8 cellular contexts compared by ENCODE assay signal in the genomic region with DNA sequence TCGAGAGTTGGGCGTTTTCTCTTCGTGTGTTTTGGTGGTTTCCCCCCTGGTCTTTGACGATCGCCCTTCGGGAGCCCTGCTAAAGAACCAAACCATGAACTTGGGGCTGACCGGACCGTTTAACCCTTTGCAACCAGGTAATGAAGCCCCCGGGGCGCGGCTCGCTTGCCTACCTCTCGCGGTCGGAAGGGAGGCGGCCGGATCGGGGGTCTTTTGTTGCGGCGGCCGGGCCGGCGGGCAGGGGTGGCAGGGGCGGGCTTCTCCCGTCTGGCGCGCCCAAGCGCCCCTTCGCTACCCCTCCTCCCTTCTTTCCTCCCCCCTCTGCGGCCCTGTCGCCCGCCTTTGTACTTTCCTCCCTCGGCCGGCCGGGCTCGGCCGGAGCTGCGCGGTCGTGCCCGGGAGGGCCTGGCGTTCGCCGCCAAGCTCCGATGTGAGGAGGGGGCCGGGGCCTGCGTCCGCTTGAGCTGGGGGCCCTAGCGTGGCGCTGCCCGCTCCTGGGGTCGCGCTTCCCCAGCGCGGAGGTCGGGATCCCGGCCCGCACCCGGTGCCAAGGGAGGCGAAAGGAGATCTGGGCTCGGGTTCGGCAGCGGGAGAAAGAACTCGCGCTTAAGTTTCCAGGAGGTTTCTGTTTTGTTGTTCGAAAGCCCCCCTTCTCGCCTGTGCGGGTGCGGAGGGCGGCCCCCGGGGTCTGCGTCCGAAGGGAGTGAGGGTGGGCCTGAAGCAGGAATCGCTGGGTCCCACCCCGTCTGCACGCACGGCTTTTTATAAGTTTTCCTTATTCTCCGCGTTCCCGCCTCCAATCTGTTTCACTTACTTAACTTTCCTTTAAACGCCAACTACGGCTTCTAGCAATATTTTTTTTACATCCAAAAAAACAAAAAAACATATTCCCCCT.
DNase-seq lines count a peak whose midpoint lies in the region; ATAC-seq and TF ChIP-seq lines count a peak whose summit lies in the region.

No MANE protein-coding gene starts in this region.

- H3K27me3 Mint-ChIP-seq in stimulated activated naive CD8-positive, alpha-beta T cell treated with anti-CD3 and anti-CD28 coated beads, Interleukin-15, Interleukin-2, amounts not matched to agents 100 ng/mL and 50 ng/mL, for 24 hours, result peaks cover 42% of the 10 kb centered on the region
- H3K27me3 Mint-ChIP-seq in natural killer cell treated with Interleukin-12 subunit alpha and Interleukin-12 subunit beta and Interleukin-15 and Interleukin-18, amount 100 ng/mL, for 72 hours, result no peaks in the 10 kb centered on the region

- no peak for ATAC-seq in stimulated activated naive CD8-positive, alpha-beta T cell treated with anti-CD3 and anti-CD28 coated beads, Interleukin-15, Interleukin-2, amounts not matched to agents 100 U/mL and 50 U/mL, for 24 hours
- no peak for ATAC-seq in natural killer cell treated with Interleukin-12 subunit alpha and Interleukin-12 subunit beta and Interleukin-15 and Interleukin-18, amount 100 ng/mL, for 72 hours
- no peak for ATAC-seq in GM19324 (IDR thresholded peaks at IDR 0.05; ENCODE audit: low FRiP score, unreplicated experiment)

- DNase-seq in stimulated activated naive CD8-positive, alpha-beta T cell treated with anti-CD3 and anti-CD28 coated beads, Interleukin-15, Interleukin-2, amounts not matched to agents 100 U/mL and 50 U/mL, for 24 hours, result no peak
- DNase-seq in RKO (ENCODE audit: low spot score) (peak; percentile 15), epithelial cell of esophagus (ENCODE audit: low read depth) (peak; percentile 17), HT-29 (ENCODE audit: low spot score) (no peak), occipital lobe (lab: John Stamatoyannopoulos, UW) (no peak)
- DNase-seq in natural killer cell treated with Interleukin-12 subunit alpha and Interleukin-12 subunit beta and Interleukin-15 and Interleukin-18, amount 100 ng/mL, for 72 hours (ENCODE audit: low spot score), result no peak

- H3K36me3 Mint-ChIP-seq in stimulated activated naive CD8-positive, alpha-beta T cell treated with anti-CD3 and anti-CD28 coated beads, Interleukin-15, Interleukin-2, amounts not matched to agents 100 ng/mL and 50 ng/mL, for 24 hours (ENCODE audit: low read depth), result no peaks in the 10 kb centered on the region
- H3K36me3 Mint-ChIP-seq in natural killer cell treated with Interleukin-12 subunit alpha and Interleukin-12 subunit beta and Interleukin-15 and Interleukin-18, amount 100 ng/mL, for 72 hours, result peaks cover 5% of the 10 kb centered on the region

- H3K4me3 Mint-ChIP-seq in stimulated activated naive CD8-positive, alpha-beta T cell treated with anti-CD3 and anti-CD28 coated beads, Interleukin-15, Interleukin-2, amounts not matched to agents 100 ng/mL and 50 ng/mL, for 24 hours, result peak overlapping the region; percentile 89
- peak overlapping the region; percentile 98 for H3K4me3 Mint-ChIP-seq in natural killer cell treated with Interleukin-12 subunit alpha and Interleukin-12 subunit beta and Interleukin-15 and Interleukin-18, amount 100 ng/mL, for 72 hours

- H3K27ac Mint-ChIP-seq in stimulated activated naive CD8-positive, alpha-beta T cell treated with anti-CD3 and anti-CD28 coated beads, Interleukin-15, Interleukin-2, amounts not matched to agents 100 ng/mL and 50 ng/mL, for 24 hours, result peak overlapping the region; percentile 43
- peak overlapping the region; percentile 89 to 93 for H3K27ac Mint-ChIP-seq in natural killer cell treated with Interleukin-12 subunit alpha and Interleukin-12 subunit beta and Interleukin-15 and Interleukin-18, amount 100 ng/mL, for 72 hours

- peaks cover 23% of the 10 kb centered on the region for H3K4me1 Mint-ChIP-seq in stimulated activated naive CD8-positive, alpha-beta T cell treated with anti-CD3 and anti-CD28 coated beads, Interleukin-15, Interleukin-2, amounts not matched to agents 100 ng/mL and 50 ng/mL, for 24 hours (ENCODE audit: low read depth)
- H3K4me1 Mint-ChIP-seq in natural killer cell treated with Interleukin-12 subunit alpha and Interleukin-12 subunit beta and Interleukin-15 and Interleukin-18, amount 100 ng/mL, for 72 hours (ENCODE audit: low read depth in 2 of 2), result peaks cover 24 to 37% of the 10 kb centered on the region in 2 donors

- TF ChIP-seq CTCF in epithelial cell of esophagus (IDR thresholded peaks at IDR 0.05; ENCODE audit: insufficient read depth, low read depth, low read length, missing control alignments), result no peak

- H3K9me3 Mint-ChIP-seq in stimulated activated naive CD8-positive, alpha-beta T cell treated with anti-CD3 and anti-CD28 coated beads, Interleukin-15, Interleukin-2, amounts not matched to agents 100 ng/mL and 50 ng/mL, for 24 hours, result no peaks in the 10 kb centered on the region
- H3K9me3 Mint-ChIP-seq in natural killer cell treated with Interleukin-12 subunit alpha and Interleukin-12 subunit beta and Interleukin-15 and Interleukin-18, amount 100 ng/mL, for 72 hours, result no peaks in the 10 kb centered on the region

- peak overlapping the region; percentile 93 for H3K4me3 ChIP-seq in epithelial cell of esophagus (ENCODE audit: low read length)

Comparison
In these comparisons a context has a peak if more than half of its experiments do, and no peak if none do; other contexts are left out.
1. DNase-seq: peak in RKO (single experiment) and epithelial cell of esophagus (single experiment); none in stimulated activated naive CD8-positive, alpha-beta T cell treated with anti-CD3 and anti-CD28 coated beads, Interleukin-15, Interleukin-2, amounts not matched to agents 100 U/mL and 50 U/mL, for 24 hours (single experiment), natural killer cell treated with Interleukin-12 subunit alpha and Interleukin-12 subunit beta and Interleukin-15 and Interleukin-18, amount 100 ng/mL, for 72 hours (single experiment), HT-29 (single experiment) and occipital lobe (single experiment).